ENCODE assay signal across 29 cellular contexts in genomic region chr1:211822677-211823426, GRCh38. TPM values are rescaled to one million over a fixed set of nuclear protein-coding genes. Genes with fewer than 3 reads are reported as not detected.
DNase-seq lines count a peak whose midpoint lies in the region; ATAC-seq, FAIRE-seq and TF ChIP-seq lines count a peak whose summit lies in the region.
"Had no signal": no experiment of that assay in that cellular context is flagged by ENCODE, and none has a peak within 500 bp of the region (broad histone marks: within the 10 kb centered on the region; RNA-seq: fewer than 3 reads in every experiment).

No MANE protein-coding gene starts in this region.

- no peak overlapping the region for H3K27ac Mint-ChIP-seq in activated B cell treated with CpG ODN at 0.5 μM for 24 hours
- H3K27ac Mint-ChIP-seq: activated CD8-positive, alpha-beta T cell treated with anti-CD3 and anti-CD28 coated beads for 36 hours; activated naive CD4-positive, alpha-beta T cell treated with anti-CD3 and anti-CD28 coated beads for 36 hours; HFFc6; stimulated activated naive CD8-positive, alpha-beta T cell treated with anti-CD3 and anti-CD28 coated beads, Interleukin-15, amount 100 ng/mL, for 72 hours had no signal

- peaks cover 0 to 17% (median 4%) of the 10 kb centered on the region in 5 donors for H3K36me3 ChIP-seq in subcutaneous abdominal adipose tissue (ENCODE audit: control insufficient read depth in 5 of 5, insufficient read depth in 5 of 5, low read length in 5 of 5)
- H3K36me3 ChIP-seq: thyroid gland had no signal

- H3K36me3 Mint-ChIP-seq in activated B cell treated with CpG ODN at 0.5 μM for 24 hours (ENCODE audit: low read depth), result peaks cover 53% of the 10 kb centered on the region

- H3K27me3 ChIP-seq in subcutaneous abdominal adipose tissue (ENCODE audit: control insufficient read depth in 5 of 5, insufficient read depth in 4 of 5, low read length in 5 of 5), result no peaks in the 10 kb centered on the region
- H3K27me3 ChIP-seq: BLaER1 treated with 17β-estradiol and CSF1 and Interleukin-3, amounts not matched to agents 10 nM and 100 nM; MG63; right atrium auricular region; SJSA1; thyroid gland had no signal

- intact Hi-C loops in activated B cell treated with CpG ODN at 0.5 μM for 24 hours (cut with micrococcal nuclease), result loop anchor here (10.0 kb wide), 1 partner anchor 308 kb away; no protein-coding TSS in a partner anchor

- H3K27me3 Mint-ChIP-seq in activated B cell treated with CpG ODN at 0.5 μM for 24 hours, result no peaks in the 10 kb centered on the region
- H3K27me3 Mint-ChIP-seq: activated CD8-positive, alpha-beta T cell treated with anti-CD3 and anti-CD28 coated beads for 36 hours; stimulated activated naive CD8-positive, alpha-beta T cell treated with anti-CD3 and anti-CD28 coated beads, Interleukin-15, amount 100 ng/mL, for 72 hours had no signal

- H3K4me1 ChIP-seq in subcutaneous abdominal adipose tissue (ENCODE audit: control insufficient read depth in 5 of 5, insufficient read depth in 5 of 5, low read length in 5 of 5), result peaks cover 0 to 45% (median 9%) of the 10 kb centered on the region in 5 donors

- POLR2A ChIA-PET in activated B cell treated with CpG ODN at 0.5 μM for 24 hours (lab: Charles Lee), result no interaction called here

- TF ChIP-seq CTCF in NB4 (IDR thresholded peaks at IDR 0.05; ENCODE audit: low read depth, low read length), result no peak
- TF ChIP-seq CTCF in activated B cell treated with CpG ODN at 0.5 μM for 24 hours (IDR thresholded peaks at IDR 0.05), result no peak

- no peaks in the 10 kb centered on the region for H3K9me3 Mint-ChIP-seq in activated B cell treated with CpG ODN at 0.5 μM for 24 hours
- H3K9me3 Mint-ChIP-seq: activated CD8-positive, alpha-beta T cell treated with anti-CD3 and anti-CD28 coated beads for 36 hours; activated naive CD4-positive, alpha-beta T cell treated with anti-CD3 and anti-CD28 coated beads for 36 hours; HFFc6; stimulated activated naive CD8-positive, alpha-beta T cell treated with anti-CD3 and anti-CD28 coated beads, Interleukin-15, amount 100 ng/mL, for 72 hours had no signal

- H3K4me1 Mint-ChIP-seq in activated B cell treated with CpG ODN at 0.5 μM for 24 hours, result peaks cover 43% of the 10 kb centered on the region
- H3K4me1 Mint-ChIP-seq: stimulated activated naive CD8-positive, alpha-beta T cell treated with anti-CD3 and anti-CD28 coated beads, Interleukin-15, amount 100 ng/mL, for 72 hours had no signal

- ATAC-seq in activated B cell treated with CpG ODN at 0.5 μM for 24 hours (ENCODE audit: low read depth) (peak; percentile 47), GM21576 (IDR thresholded peaks at IDR 0.05; ENCODE audit: unreplicated experiment) (no peak), GM21528 (IDR thresholded peaks at IDR 0.05; ENCODE audit: low FRiP score, unreplicated experiment) (no peak), HG02870 (IDR thresholded peaks at IDR 0.05; ENCODE audit: unreplicated experiment) (no peak)
- ATAC-seq: activated CD8-positive, alpha-beta T cell treated with anti-CD3 and anti-CD28 coated beads for 36 hours; stimulated activated naive CD8-positive, alpha-beta T cell treated with anti-CD3 and anti-CD28 coated beads, Interleukin-15, amount 100 ng/mL, for 72 hours had no signal

- H3K9ac ChIP-seq in subcutaneous abdominal adipose tissue (ENCODE audit: low read length in 5 of 5), result peak overlapping the region in 1 of 5 donors; percentile 6

- no peak for FAIRE-seq in GM12891 (lab: Jason Lieb, UNC)
- FAIRE-seq: H1, small intestine, TTC549 had no signal

- CTCF ChIA-PET in activated B cell treated with CpG ODN at 0.5 μM for 24 hours (lab: Charles Lee), result no interaction called here

- no peaks in the 10 kb centered on the region for H3K9me3 ChIP-seq in subcutaneous abdominal adipose tissue (ENCODE audit: control insufficient read depth in 5 of 5, low read length in 5 of 5)
- H3K9me3 ChIP-seq: MG63, right atrium auricular region, SJSA1, thyroid gland had no signal

- DNase-seq in GM12891 (ENCODE audit: insufficient read length, low spot score), result no peak
- peak; percentile 33 for DNase-seq in NB4 (ENCODE audit: low read depth)
- no peak for DNase-seq in activated B cell treated with CpG ODN at 0.5 μM for 24 hours
- DNase-seq: activated CD8-positive, alpha-beta T cell treated with anti-CD3 and anti-CD28 coated beads for 36 hours; activated naive CD4-positive, alpha-beta T cell treated with anti-CD3 and anti-CD28 coated beads for 36 hours; central memory CD4-positive, alpha-beta T cell; COR-L47; DMS79 treated with DMSO at 0.1 percent for 48 hours; foreskin melanocyte; GDM1; HFFc6; KG1; MG63; NCI-H1436; NCI-H2081 treated with DMSO at 0.1 percent for 48 hours; NCI-H2227 treated with DMSO at 0.1 percent for 48 hours; NCI-H69; small intestine; stimulated activated naive CD8-positive, alpha-beta T cell treated with anti-CD3 and anti-CD28 coated beads, Interleukin-15, amount 100 ng/mL, for 72 hours; thyroid gland had no signal

- H3K4me3 Mint-ChIP-seq in activated B cell treated with CpG ODN at 0.5 μM for 24 hours, result no peak overlapping the region
- H3K4me3 Mint-ChIP-seq: activated CD8-positive, alpha-beta T cell treated with anti-CD3 and anti-CD28 coated beads for 36 hours; activated naive CD4-positive, alpha-beta T cell treated with anti-CD3 and anti-CD28 coated beads for 36 hours; HFFc6; stimulated activated naive CD8-positive, alpha-beta T cell treated with anti-CD3 and anti-CD28 coated beads, Interleukin-15, amount 100 ng/mL, for 72 hours had no signal

- H3K27ac ChIP-seq in subcutaneous abdominal adipose tissue (ENCODE audit: low read depth, low read length), result peak overlapping the region; percentile 56
- H3K27ac ChIP-seq: right atrium auricular region, SJSA1, thyroid gland had no signal

- TF ChIP-seq POLR2A in GM12891 (IDR thresholded peaks at IDR 0.05; ENCODE audit: low read depth, low read length), result no peak
- TF ChIP-seq POLR2A in NB4 (IDR thresholded peaks at IDR 0.05; ENCODE audit: extremely low read depth, insufficient read length), result no peak

- H3K4me3 ChIP-seq in NB4 (ENCODE audit: low read depth, low read length) (no peak overlapping the region), subcutaneous abdominal adipose tissue (ENCODE audit: low read depth in 1 of 5, low read length in 5 of 5) (no peak overlapping the region)
- H3K4me3 ChIP-seq: BLaER1 treated with 17β-estradiol and CSF1 and Interleukin-3, amounts not matched to agents 10 nM and 100 nM; MG63; right atrium auricular region; SJSA1; thyroid gland had no signal

TF ChIP-seq in GM12891, 5 proteins besides CTCF, POLR2A, EP300 and RAD21:
- peak; percentile 79 for TF ChIP-seq SPI1 (IDR thresholded peaks at IDR 0.05; ENCODE audit: low read depth, low read length)
- TF ChIP-seq TAF1 (IDR thresholded peaks at IDR 0.05; ENCODE audit: low read depth, low read length), result no peak

RNA-seq across cellular contexts. Expression of gene LPGAT1, which starts 7.7 kb away (rescaled TPM):
- 5.0 TPM for polyA plus RNA-seq in GM12891 (2012; ENCODE audit: low read depth, missing spikeins)
- 39.2 and 43.6 TPM in 2 replicates for total RNA-seq in activated B cell treated with CpG ODN at 0.5 μM for 24 hours
